Comparison of ENCODE assay signal across 23 cellular contexts in the genomic region with DNA sequence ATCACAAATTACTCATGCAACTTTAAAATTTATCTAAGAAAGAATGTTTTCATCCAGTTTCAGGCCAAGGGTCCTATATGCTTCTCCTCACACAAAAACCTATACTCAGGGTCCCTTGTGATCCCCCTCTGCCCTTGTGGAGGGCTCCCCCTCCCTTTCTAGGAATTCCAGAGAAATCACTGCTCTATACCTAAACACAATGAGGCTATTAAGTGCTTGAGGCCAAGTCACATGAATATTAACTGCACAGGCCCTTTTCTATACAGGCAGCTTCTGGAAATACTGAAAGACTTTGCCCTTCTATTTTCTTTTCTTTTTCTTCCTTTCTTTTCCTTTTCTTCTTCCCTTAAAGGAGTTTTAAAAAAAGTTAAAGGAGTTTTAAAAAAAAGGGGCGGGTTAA.
"Had no signal": no experiment of that assay in that cellular context is flagged by ENCODE, and none has a peak within 500 bp of the region (broad histone marks: within the 10 kb centered on the region; RNA-seq: fewer than 3 reads in every experiment).

No MANE protein-coding gene starts in this region.

- H3K9me3 Mint-ChIP-seq: stimulated activated effector memory CD8-positive, alpha-beta T cell treated with anti-CD3 and anti-CD28 coated beads, Interleukin-12 subunit alpha, Interleukin-12 subunit beta, amount 100 ng/mL, for 72 hours had no signal

- H3K27ac ChIP-seq: coronary artery, esophagus muscularis mucosa, foreskin keratinocyte, lower lobe of right lung, psoas muscle, sigmoid colon, stomach, thyroid gland had no signal

- H3K27me3 ChIP-seq: esophagus muscularis mucosa, foreskin keratinocyte, sigmoid colon, stomach, thyroid gland had no signal

- H3K36me3 ChIP-seq: lower lobe of right lung, sigmoid colon, stomach, thyroid gland had no signal

- H3K4me3 Mint-ChIP-seq: memory B cell; naive thymus-derived CD4-positive, alpha-beta T cell; nephron; stimulated activated effector memory CD8-positive, alpha-beta T cell treated with anti-CD3 and anti-CD28 coated beads, Interleukin-12 subunit alpha, Interleukin-12 subunit beta, amount 100 ng/mL, for 72 hours had no signal

- DNase-seq: dermis blood vessel endothelial cell; effector memory CD4-positive, alpha-beta T cell; foreskin keratinocyte; left ventricle myocardium superior; lower lobe of right lung; midbrain; naive thymus-derived CD4-positive, alpha-beta T cell; nucleus accumbens; posterior cingulate gyrus; psoas muscle; right cardiac atrium; sigmoid colon; stimulated activated CD4-positive, alpha-beta T cell treated with anti-CD3 and anti-CD28 coated beads, Interleukin-2, amount 100 ng/mL, for 24 hours; stimulated activated CD4-positive, alpha-beta T cell treated with anti-CD3 and anti-CD28 coated beads, Interleukin-4, amount 100 ng/mL, for 24 hours; stimulated activated naive CD4-positive, alpha-beta T cell treated with Interleukin-2 at 50 U/mL for 16 hours; stomach; thyroid gland had no signal

- ATAC-seq: left ventricle myocardium superior; lower lobe of right lung; naive thymus-derived CD4-positive, alpha-beta T cell; psoas muscle; right cardiac atrium; stimulated activated effector memory CD8-positive, alpha-beta T cell treated with anti-CD3 and anti-CD28 coated beads, Interleukin-12 subunit alpha, Interleukin-12 subunit beta, amount 100 ng/mL, for 72 hours had no signal

- H3K27me3 Mint-ChIP-seq: naive thymus-derived CD4-positive, alpha-beta T cell had no signal

- H3K4me1 ChIP-seq: thyroid gland had no signal

- H3K27ac Mint-ChIP-seq: memory B cell; stimulated activated effector memory CD8-positive, alpha-beta T cell treated with anti-CD3 and anti-CD28 coated beads, Interleukin-12 subunit alpha, Interleukin-12 subunit beta, amount 100 ng/mL, for 72 hours had no signal

- H3K4me3 ChIP-seq: coronary artery, esophagus muscularis mucosa, lower lobe of right lung, psoas muscle, sigmoid colon, stomach, thyroid gland had no signal

- H3K36me3 Mint-ChIP-seq: stimulated activated effector memory CD8-positive, alpha-beta T cell treated with anti-CD3 and anti-CD28 coated beads, Interleukin-12 subunit alpha, Interleukin-12 subunit beta, amount 100 ng/mL, for 72 hours had no signal

- FAIRE-seq: keratinocyte had no signal
